10 cellular contexts compared by ENCODE assay signal in the genomic region with DNA sequence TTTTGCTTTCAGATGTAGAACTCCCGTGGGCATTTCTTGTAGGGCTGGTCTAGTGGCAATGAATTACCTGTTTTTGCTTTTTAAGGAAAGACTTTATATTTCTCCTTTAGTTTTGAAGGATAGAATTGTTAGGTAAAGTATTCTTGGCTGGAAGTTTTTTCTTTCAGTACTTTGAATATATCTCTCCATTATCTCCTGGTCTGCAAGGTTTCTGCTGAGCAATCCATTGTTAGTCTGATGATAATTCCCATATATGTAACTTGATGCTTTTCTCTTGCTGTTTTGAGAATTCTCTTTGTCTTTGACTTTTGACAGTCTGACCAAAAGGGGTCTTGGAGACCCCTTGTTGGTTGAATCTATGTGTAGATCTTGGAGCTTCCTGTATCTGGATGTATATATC.
ATAC-seq and TF ChIP-seq lines count a peak whose summit lies in the region.
"Had no signal": no experiment of that assay in that cellular context is flagged by ENCODE, and none has a peak within 500 bp of the region (broad histone marks: within the 10 kb centered on the region; RNA-seq: fewer than 3 reads in every experiment).

No MANE protein-coding gene starts in this region.

- H3K4me1 ChIP-seq in HEK293 (ENCODE audit: control insufficient read depth, insufficient read depth, low read length): no peaks in the 10 kb centered on the region
- H3K4me1 ChIP-seq: A549, BE2C, Caco-2 had no signal

- H3K9me3 ChIP-seq in HEK293 (ENCODE audit: control insufficient read depth, insufficient read depth, low read depth, low read length): no peaks in the 10 kb centered on the region; the same call in 1 of the 2 replicates
- H3K9me3 ChIP-seq: BE2C had no signal

- TF ChIP-seq CTCF in HEK293 (tag by site-specific recombination; IDR thresholded peaks at IDR 0.05): no peak

- no peaks in the 10 kb centered on the region for H3K36me3 ChIP-seq in HEK293 (ENCODE audit: control insufficient read depth in 2 of 2, insufficient read depth in 1 of 2, low read length in 2 of 2)
- H3K36me3 ChIP-seq: BE2C; BLaER1; BLaER1 treated with 17β-estradiol and CSF1 and Interleukin-3, amounts not matched to agents 10 nM and 100 nM had no signal

- CTCF ChIA-PET in HEK293 (lab: Yijun Ruan, JAX): no interaction called here

- POLR2A ChIA-PET in HEK293 (lab: Yijun Ruan, JAX): no interaction called here

- H3K27ac ChIP-seq in HEK293 (ENCODE audit: extremely low read depth, low read depth, low read length): no peak overlapping the region
- H3K27ac ChIP-seq: 22Rv1; A549; BLaER1; BLaER1 treated with 17β-estradiol and CSF1 and Interleukin-3, amounts not matched to agents 10 nM and 100 nM; C4-2B had no signal

- no peak overlapping the region for H3K4me3 ChIP-seq in HEK293 (ENCODE audit: low read depth, low read length)
- H3K4me3 ChIP-seq: A549; BLaER1; BLaER1 treated with 17β-estradiol and CSF1 and Interleukin-3, amounts not matched to agents 10 nM and 100 nM had no signal

- no peak for ATAC-seq in HG03378 (IDR thresholded peaks at IDR 0.05; ENCODE audit: unreplicated experiment)
- ATAC-seq: A549; CD8-positive, alpha-beta T cell had no signal

TF ChIP-seq in HEK293, 187 proteins besides CTCF, POLR2A, EP300 and RAD21:
- TF ChIP-seq ZNF274 (IDR thresholded peaks at IDR 0.05; ENCODE audit: low read length) (no peak), ZNF274 (tag by site-specific recombination; IDR thresholded peaks at IDR 0.05; ENCODE audit: borderline replicate concordance) (no peak), ZNF549 (tag by site-specific recombination; IDR thresholded peaks at IDR 0.05) (0 out of 2 replicates have a peak, but pooled peaks have one; percentile 5), SETDB1 (IDR thresholded peaks at IDR 0.05; ENCODE audit: insufficient read length, low read length) (peak; percentile 92)
